In the genomic region with DNA sequence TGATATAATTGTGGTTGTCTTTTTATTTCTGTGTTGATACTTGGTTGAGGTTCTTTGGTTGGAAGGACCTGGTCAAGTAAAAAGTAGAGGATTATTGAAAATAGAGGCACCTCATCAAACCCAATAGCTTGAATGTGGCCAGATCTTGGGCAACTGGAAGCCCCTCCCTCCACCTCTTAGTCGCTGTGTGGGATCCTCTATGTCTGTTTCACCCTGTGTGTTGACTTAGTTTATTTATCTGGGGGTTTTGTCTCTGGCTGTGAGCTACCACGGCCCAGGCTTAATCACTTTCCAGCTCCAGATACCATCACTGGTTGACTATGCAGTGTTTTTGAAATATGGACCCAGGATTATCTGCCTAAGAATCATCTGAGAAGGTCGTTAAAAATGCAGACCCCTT, we compare ENCODE assay signal across 18 cellular contexts. TPM values are rescaled to one million over a fixed set of nuclear protein-coding genes. Genes with fewer than 3 reads are reported as not detected.
DNase-seq lines count a peak whose midpoint lies in the region; ATAC-seq and TF ChIP-seq lines count a peak whose summit lies in the region.
"Had no signal": no experiment of that assay in that cellular context is flagged by ENCODE, and none has a peak within 500 bp of the region (broad histone marks: within the 10 kb centered on the region; RNA-seq: fewer than 3 reads in every experiment).

No MANE protein-coding gene starts in this region.

- peaks cover 40 to 80% of the 10 kb centered on the region in 2 experiments for H3K79me1 ChIP-seq in IMR-90 (ENCODE audit: low read depth in 1 of 2, low read length in 2 of 2)

- peaks cover 65% of the 10 kb centered on the region for H3K36me3 ChIP-seq in IMR-90 (ENCODE audit: control insufficient read depth, insufficient read depth, low read length)

- H3K4me1 ChIP-seq in IMR-90 (ENCODE audit: control insufficient read depth, insufficient read depth, low read length): peaks cover 11% of the 10 kb centered on the region

- DNase-seq in activated naive CD8-positive, alpha-beta T cell treated with anti-CD3 and anti-CD28 coated beads, Interleukin-2, amount 50 U/mL, for 24 hours: no peak
- no peak for DNase-seq in activated naive CD8-positive, alpha-beta T cell treated with anti-CD3 and anti-CD28 coated beads for 36 hours
- DNase-seq in IMR-90: peak; percentile 55
- peak; percentile 42 for DNase-seq in amniotic epithelial cell (ENCODE audit: low read depth)
- no peak for DNase-seq in stimulated activated effector memory CD8-positive, alpha-beta T cell treated with anti-CD3 and anti-CD28 coated beads, Interleukin-12 subunit alpha, Interleukin-12 subunit beta, amount 100 ng/mL, for 72 hours (ENCODE audit: low spot score in 2 of 2)
- no peak for DNase-seq in NCI-H510A treated with DMSO at 0.1 percent for 48 hours (lab: John Stamatoyannopoulos, UW)
- no peak for DNase-seq in epidermal melanocyte (ENCODE audit: insufficient read length, low spot score)
- no peak for DNase-seq in NCI-H345 treated with DMSO at 0.1 percent for 48 hours (lab: John Stamatoyannopoulos, UW; ENCODE audit: unreplicated experiment)
- DNase-seq: CD4-positive, alpha-beta T cell; CD8-positive, alpha-beta memory T cell; DMS 273 treated with DMSO at 0.1 percent for 48 hours; DMS79; GF-D8; H7 had no signal

- no peak overlapping the region for H4K8ac ChIP-seq in IMR-90 (ENCODE audit: low read depth in 2 of 2, low read length in 2 of 2)

- TF ChIP-seq RAD21 in IMR-90 (IDR thresholded peaks at IDR 0.05; ENCODE audit: low read length): no peak

- no peak overlapping the region for H3K4me2 ChIP-seq in IMR-90 (ENCODE audit: low read depth, low read length)
- H3K4me2 ChIP-seq: BLaER1 had no signal

- CTCF ChIA-PET in IMR-90 (lab: Yijun Ruan, JAX): interaction anchor here (1.2 kb wide), 1 partner anchor 11 kb away, joined by 6 read pairs; no protein-coding TSS in a partner anchor

- H4K20me1 ChIP-seq in IMR-90 (ENCODE audit: insufficient read depth, low read length): peaks cover 42% of the 10 kb centered on the region

- no peak overlapping the region for H2BK20ac ChIP-seq in IMR-90 (ENCODE audit: low read depth, low read length)

- H3K18ac ChIP-seq in IMR-90 (ENCODE audit: low read depth, low read length): no peak overlapping the region

- no peak overlapping the region for H3K4ac ChIP-seq in IMR-90 (ENCODE audit: low read depth, low read length)

- no peak overlapping the region for H3K23ac ChIP-seq in IMR-90 (ENCODE audit: low read depth, low read length)

- H3K36me3 Mint-ChIP-seq in activated naive CD8-positive, alpha-beta T cell treated with anti-CD3 and anti-CD28 coated beads, Interleukin-2, amount 50 U/mL, for 24 hours (ENCODE audit: low read depth): peaks cover 20% of the 10 kb centered on the region
- peaks cover 8% of the 10 kb centered on the region for H3K36me3 Mint-ChIP-seq in activated naive CD8-positive, alpha-beta T cell treated with anti-CD3 and anti-CD28 coated beads for 36 hours
- H3K36me3 Mint-ChIP-seq in stimulated activated effector memory CD8-positive, alpha-beta T cell treated with anti-CD3 and anti-CD28 coated beads, Interleukin-12 subunit alpha, Interleukin-12 subunit beta, amount 100 ng/mL, for 72 hours: peaks cover 88% of the 10 kb centered on the region

- H3K9me3 ChIP-seq in IMR-90 (ENCODE audit: control insufficient read depth, insufficient read depth, low read length): no peaks in the 10 kb centered on the region
- H3K9me3 ChIP-seq: BLaER1 had no signal

- dilution Hi-C loops in IMR-90 (cut with HindIII; ENCODE audit: low sequenced_read_pairs, unreplicated experiment): no loop called here

- no peaks in the 10 kb centered on the region for H3K27me3 ChIP-seq in IMR-90 (ENCODE audit: control insufficient read depth, insufficient read depth, low read length)
- H3K27me3 ChIP-seq: BLaER1 had no signal

- no peak overlapping the region for H3K9ac ChIP-seq in IMR-90 (ENCODE audit: low read depth, low read length)
- H3K9ac ChIP-seq: BLaER1 had no signal

- H3K27me3 Mint-ChIP-seq in activated naive CD8-positive, alpha-beta T cell treated with anti-CD3 and anti-CD28 coated beads, Interleukin-2, amount 50 U/mL, for 24 hours: no peaks in the 10 kb centered on the region
- no peaks in the 10 kb centered on the region for H3K27me3 Mint-ChIP-seq in activated naive CD8-positive, alpha-beta T cell treated with anti-CD3 and anti-CD28 coated beads for 36 hours
- H3K27me3 Mint-ChIP-seq: B cell; CD4-positive, alpha-beta T cell; CD8-positive, alpha-beta memory T cell had no signal

- H3K4me3 ChIP-seq in IMR-90 (ENCODE audit: insufficient read depth, low read depth, low read length): no peak overlapping the region
- H3K4me3 ChIP-seq: BLaER1 had no signal

- no peak overlapping the region for H2BK120ac ChIP-seq in IMR-90 (ENCODE audit: low read depth, low read length)

- no peak overlapping the region for H4K91ac ChIP-seq in IMR-90 (ENCODE audit: insufficient read depth, low read depth, low read length)

- no peak overlapping the region for H2BK5ac ChIP-seq in IMR-90 (ENCODE audit: low read depth, low read length, poor library complexity, severe bottlenecking)

- no peak overlapping the region for H3K4me3 Mint-ChIP-seq in activated naive CD8-positive, alpha-beta T cell treated with anti-CD3 and anti-CD28 coated beads, Interleukin-2, amount 50 U/mL, for 24 hours
- H3K4me3 Mint-ChIP-seq in activated naive CD8-positive, alpha-beta T cell treated with anti-CD3 and anti-CD28 coated beads for 36 hours: no peak overlapping the region
- no peak overlapping the region for H3K4me3 Mint-ChIP-seq in stimulated activated effector memory CD8-positive, alpha-beta T cell treated with anti-CD3 and anti-CD28 coated beads, Interleukin-12 subunit alpha, Interleukin-12 subunit beta, amount 100 ng/mL, for 72 hours
- H3K4me3 Mint-ChIP-seq: B cell; CD14-positive monocyte; CD4-positive, alpha-beta T cell; CD8-positive, alpha-beta memory T cell had no signal

- peaks cover 17% of the 10 kb centered on the region for H3K9me1 ChIP-seq in IMR-90 (ENCODE audit: insufficient read depth, low read length)

- peak; percentile 52 for ATAC-seq in activated naive CD8-positive, alpha-beta T cell treated with anti-CD3 and anti-CD28 coated beads, Interleukin-2, amount 50 U/mL, for 24 hours
- peak; percentile 78 for ATAC-seq in IMR-90 (ENCODE audit: low read depth)
- no peak for ATAC-seq in stimulated activated effector memory CD8-positive, alpha-beta T cell treated with anti-CD3 and anti-CD28 coated beads, Interleukin-12 subunit alpha, Interleukin-12 subunit beta, amount 100 ng/mL, for 72 hours

- no peak overlapping the region for H4K5ac ChIP-seq in IMR-90 (ENCODE audit: low read depth, low read length)

- no peaks in the 10 kb centered on the region for H3K9me3 Mint-ChIP-seq in activated naive CD8-positive, alpha-beta T cell treated with anti-CD3 and anti-CD28 coated beads, Interleukin-2, amount 50 U/mL, for 24 hours
- no peaks in the 10 kb centered on the region for H3K9me3 Mint-ChIP-seq in activated naive CD8-positive, alpha-beta T cell treated with anti-CD3 and anti-CD28 coated beads for 36 hours
- H3K9me3 Mint-ChIP-seq in stimulated activated effector memory CD8-positive, alpha-beta T cell treated with anti-CD3 and anti-CD28 coated beads, Interleukin-12 subunit alpha, Interleukin-12 subunit beta, amount 100 ng/mL, for 72 hours: no peaks in the 10 kb centered on the region
- H3K9me3 Mint-ChIP-seq: CD14-positive monocyte; CD4-positive, alpha-beta T cell; CD8-positive, alpha-beta memory T cell had no signal

- no peak overlapping the region for H2AFZ ChIP-seq in IMR-90 (replicated peaks; ENCODE audit: low read length, poor library complexity)

- no peaks in the 10 kb centered on the region for H3K4me1 Mint-ChIP-seq in activated naive CD8-positive, alpha-beta T cell treated with anti-CD3 and anti-CD28 coated beads, Interleukin-2, amount 50 U/mL, for 24 hours
- peaks cover 2% of the 10 kb centered on the region for H3K4me1 Mint-ChIP-seq in activated naive CD8-positive, alpha-beta T cell treated with anti-CD3 and anti-CD28 coated beads for 36 hours
- no peaks in the 10 kb centered on the region for H3K4me1 Mint-ChIP-seq in stimulated activated effector memory CD8-positive, alpha-beta T cell treated with anti-CD3 and anti-CD28 coated beads, Interleukin-12 subunit alpha, Interleukin-12 subunit beta, amount 100 ng/mL, for 72 hours
- H3K4me1 Mint-ChIP-seq: CD14-positive monocyte; CD8-positive, alpha-beta memory T cell had no signal

- no peak overlapping the region; the same call in 1 of the 2 replicates for H3K27ac ChIP-seq in IMR-90 (ENCODE audit: insufficient read depth, low read length)
- H3K27ac ChIP-seq: 22Rv1, BLaER1 had no signal

- in situ Hi-C loops in IMR-90 (cut with MboI; ENCODE audit: low sequenced_read_pairs): no loop called here

- no TSS peak for BruUV-seq in IMR-90 (replicated peaks; lab: Mats Ljungman, UMichigan)

- TF ChIP-seq CTCF in IMR-90 (conservative IDR thresholded peaks at IDR 0.05; ENCODE audit: low read depth, low read length): no peak

- H3K27ac Mint-ChIP-seq in activated naive CD8-positive, alpha-beta T cell treated with anti-CD3 and anti-CD28 coated beads, Interleukin-2, amount 50 U/mL, for 24 hours: peak overlapping the region; percentile 39
- no peak overlapping the region for H3K27ac Mint-ChIP-seq in activated naive CD8-positive, alpha-beta T cell treated with anti-CD3 and anti-CD28 coated beads for 36 hours
- H3K27ac Mint-ChIP-seq in stimulated activated effector memory CD8-positive, alpha-beta T cell treated with anti-CD3 and anti-CD28 coated beads, Interleukin-12 subunit alpha, Interleukin-12 subunit beta, amount 100 ng/mL, for 72 hours: peak overlapping the region; percentile 54
- H3K27ac Mint-ChIP-seq: B cell; CD4-positive, alpha-beta T cell had no signal

- H2AK9ac ChIP-seq in IMR-90 (replicated peaks; ENCODE audit: low read depth, low read length, poor library complexity): no peak overlapping the region

- intact Hi-C loops in IMR-90 (cut with micrococcal nuclease): no loop called here

- no peak overlapping the region for H2BK15ac ChIP-seq in IMR-90 (ENCODE audit: low read depth, low read length)

- no peak overlapping the region for H2AK5ac ChIP-seq in IMR-90 (ENCODE audit: low read depth, low read length)

- H3K56ac ChIP-seq in IMR-90 (ENCODE audit: extremely low read depth, insufficient read depth, low read length): no peak overlapping the region

- no peak overlapping the region for H3K14ac ChIP-seq in IMR-90 (replicated peaks; ENCODE audit: low read depth, low read length)

- TF ChIP-seq POLR2A in IMR-90 (IDR thresholded peaks at IDR 0.05; ENCODE audit: low read depth, low read length): no peak

- POLR2A ChIA-PET in IMR-90 (lab: Charles Lee; ENCODE audit: unreplicated experiment): no interaction called here

- no CpG with 5 or more reads among the region's 3 CpGs for WGBS in IMR-90 (ENCODE audit: extremely low coverage in 2 of 2, insufficient read length in 1 of 2), 2 experiments

RNA-seq across cellular contexts. Expression of a gene that starts 58.3 kb away (rescaled TPM):
- 10 to 100 TPM; 45.4 to 46.4 TPM for total RNA-seq in activated naive CD8-positive, alpha-beta T cell treated with anti-CD3 and anti-CD28 coated beads for 36 hours
- total RNA-seq in IMR-90 (2012; rRNA removed): 46.4 and 50.8 TPM in 2 replicates
- polyA plus RNA-seq in IMR-90 (2012; rRNA removed): 21.6 and 26.6 TPM in 2 replicates
- 5.7 and 10.3 TPM in 2 replicates for polyA plus RNA-seq in IMR-90 (2012; cell fraction: cytosol; rRNA removed)
- 3.2 and 22.1 TPM in 2 replicates for polyA plus RNA-seq in IMR-90 (2012; cell fraction: nucleus; rRNA removed; ENCODE audit: low replicate concordance)

RNA-seq across cellular contexts. Expression of a gene that starts 58.6 kb away (rescaled TPM):
- total RNA-seq in activated naive CD8-positive, alpha-beta T cell treated with anti-CD3 and anti-CD28 coated beads for 36 hours: 10 to 100 TPM; 56.5 to 57.4 TPM
- total RNA-seq in IMR-90 (2012; rRNA removed): 40.9 and 50.8 TPM in 2 replicates
- polyA plus RNA-seq in IMR-90 (2012; rRNA removed): 24.0 and 30.6 TPM in 2 replicates
- 6.3 and 10.5 TPM in 2 replicates for polyA plus RNA-seq in IMR-90 (2012; cell fraction: cytosol; rRNA removed)
- 2.0 and 9.9 TPM in 2 replicates for polyA plus RNA-seq in IMR-90 (2012; cell fraction: nucleus; rRNA removed; ENCODE audit: low replicate concordance)

Comparison
In these comparisons a context has a peak if more than half of its experiments do, and no peak if none do; other contexts are left out.
1. DNase-seq: peak in IMR-90 (single experiment) and amniotic epithelial cell (single experiment); none in activated naive CD8-positive, alpha-beta T cell treated with anti-CD3 and anti-CD28 coated beads, Interleukin-2, amount 50 U/mL, for 24 hours (single experiment), activated naive CD8-positive, alpha-beta T cell treated with anti-CD3 and anti-CD28 coated beads for 36 hours (single experiment), stimulated activated effector memory CD8-positive, alpha-beta T cell treated with anti-CD3 and anti-CD28 coated beads, Interleukin-12 subunit alpha, Interleukin-12 subunit beta, amount 100 ng/mL, for 72 hours (0 of 2), NCI-H510A treated with DMSO at 0.1 percent for 48 hours (single experiment), epidermal melanocyte (single experiment) and NCI-H345 treated with DMSO at 0.1 percent for 48 hours (single experiment).